Comparison of ENCODE assay signal across 11 cellular contexts in genomic region chr9:110141118-110141797, GRCh38.
DNase-seq lines count a peak whose midpoint lies in the region; ATAC-seq and TF ChIP-seq lines count a peak whose summit lies in the region.
"Had no signal": no experiment of that assay in that cellular context is flagged by ENCODE, and none has a peak within 500 bp of the region (broad histone marks: within the 10 kb centered on the region; RNA-seq: fewer than 3 reads in every experiment).

No MANE protein-coding gene starts in this region.

- H3K27me3 ChIP-seq in colonic mucosa, result no peaks in the 10 kb centered on the region

- H3K9me3 Mint-ChIP-seq in nephron, result no peaks in the 10 kb centered on the region
- no peaks in the 10 kb centered on the region for H3K9me3 Mint-ChIP-seq in activated T-cell treated with anti-CD3 and anti-CD28 coated beads, Interleukin-2, amount 50 U/mL, for 4 hours
- H3K9me3 Mint-ChIP-seq: WTC11 had no signal

- H3K27ac ChIP-seq in epithelial cell of prostate (peak overlapping the region; percentile 54), colonic mucosa (no peak overlapping the region)

- H3K4me3 Mint-ChIP-seq in nephron, result no peak overlapping the region
- H3K4me3 Mint-ChIP-seq in activated T-cell treated with anti-CD3 and anti-CD28 coated beads, Interleukin-2, amount 50 U/mL, for 4 hours, result no peak overlapping the region
- H3K4me3 Mint-ChIP-seq: WTC11 had no signal

- no peaks in the 10 kb centered on the region for H3K4me1 ChIP-seq in colonic mucosa

- peak overlapping the region in 2 of 3 experiments; percentile 3 to 34 for H3K27ac Mint-ChIP-seq in nephron
- H3K27ac Mint-ChIP-seq: WTC11 had no signal

- no peaks in the 10 kb centered on the region for H3K9me3 ChIP-seq in colonic mucosa

- peaks cover 48% of the 10 kb centered on the region for H3K36me3 Mint-ChIP-seq in nephron (ENCODE audit: low read depth)
- peaks cover 16% of the 10 kb centered on the region for H3K36me3 Mint-ChIP-seq in activated T-cell treated with anti-CD3 and anti-CD28 coated beads, Interleukin-2, amount 50 U/mL, for 4 hours (ENCODE audit: insufficient read depth)

- H3K4me1 Mint-ChIP-seq in nephron, result peaks cover 35% of the 10 kb centered on the region
- H3K4me1 Mint-ChIP-seq in activated T-cell treated with anti-CD3 and anti-CD28 coated beads, Interleukin-2, amount 50 U/mL, for 4 hours (ENCODE audit: low read depth), result peaks cover 31% of the 10 kb centered on the region

- H3K9ac ChIP-seq in colonic mucosa (ENCODE audit: low read depth in 2 of 2, low read length in 2 of 2), result no peak overlapping the region

- H3K4me3 ChIP-seq in AG09309 (ENCODE audit: control insufficient read depth, low read depth, low read length) (no peak overlapping the region), colonic mucosa (no peak overlapping the region)

- no peak for ATAC-seq in activated T-cell treated with anti-CD3 and anti-CD28 coated beads, Interleukin-2, amount 50 U/mL, for 4 hours
- no peak for ATAC-seq in GM19324 (IDR thresholded peaks at IDR 0.05; ENCODE audit: low FRiP score, unreplicated experiment)
- ATAC-seq: WTC11 had no signal

- TF ChIP-seq CTCF in AG09309 (IDR thresholded peaks at IDR 0.05; ENCODE audit: control insufficient read depth, insufficient read depth, low read depth, low read length, missing control alignments) (no peak), nephron (IDR thresholded peaks at IDR 0.05; ENCODE audit: unreplicated experiment in 3 of 3) (no peak), colonic mucosa (IDR thresholded peaks at IDR 0.05) (no peak)

- intact Hi-C loops in colonic mucosa (cut with DNase I), result no loop called here

- peak; percentile 96 for DNase-seq in AG09309 (ENCODE audit: low read depth)
- DNase-seq in NCI-H226, result peak; percentile 90
- peak; percentile 55 for DNase-seq in epithelial cell of prostate (ENCODE audit: low read depth, low spot score)
- no peak for DNase-seq in activated T-cell treated with anti-CD3 and anti-CD28 coated beads, Interleukin-2, amount 50 U/mL, for 4 hours
- DNase-seq in NCI-H2227 (lab: John Stamatoyannopoulos, UW; ENCODE audit: unreplicated experiment), result no peak
- DNase-seq in colonic mucosa, result no peak
- DNase-seq: caudate nucleus, islet precursor cell had no signal

- no peaks in the 10 kb centered on the region for H3K36me3 ChIP-seq in colonic mucosa

- H3K27me3 Mint-ChIP-seq in nephron (ENCODE audit: low read depth), result no peaks in the 10 kb centered on the region
- no peaks in the 10 kb centered on the region for H3K27me3 Mint-ChIP-seq in activated T-cell treated with anti-CD3 and anti-CD28 coated beads, Interleukin-2, amount 50 U/mL, for 4 hours (ENCODE audit: low read depth)

Comparison
In these comparisons a context has a peak if more than half of its experiments do, and no peak if none do; other contexts are left out.
1. DNase-seq: peak in AG09309 (single experiment), NCI-H226 (single experiment) and epithelial cell of prostate (single experiment); none in activated T-cell treated with anti-CD3 and anti-CD28 coated beads, Interleukin-2, amount 50 U/mL, for 4 hours (single experiment), NCI-H2227 (single experiment) and colonic mucosa (single experiment).